24 cellular contexts compared by ENCODE assay signal in the genomic region with DNA sequence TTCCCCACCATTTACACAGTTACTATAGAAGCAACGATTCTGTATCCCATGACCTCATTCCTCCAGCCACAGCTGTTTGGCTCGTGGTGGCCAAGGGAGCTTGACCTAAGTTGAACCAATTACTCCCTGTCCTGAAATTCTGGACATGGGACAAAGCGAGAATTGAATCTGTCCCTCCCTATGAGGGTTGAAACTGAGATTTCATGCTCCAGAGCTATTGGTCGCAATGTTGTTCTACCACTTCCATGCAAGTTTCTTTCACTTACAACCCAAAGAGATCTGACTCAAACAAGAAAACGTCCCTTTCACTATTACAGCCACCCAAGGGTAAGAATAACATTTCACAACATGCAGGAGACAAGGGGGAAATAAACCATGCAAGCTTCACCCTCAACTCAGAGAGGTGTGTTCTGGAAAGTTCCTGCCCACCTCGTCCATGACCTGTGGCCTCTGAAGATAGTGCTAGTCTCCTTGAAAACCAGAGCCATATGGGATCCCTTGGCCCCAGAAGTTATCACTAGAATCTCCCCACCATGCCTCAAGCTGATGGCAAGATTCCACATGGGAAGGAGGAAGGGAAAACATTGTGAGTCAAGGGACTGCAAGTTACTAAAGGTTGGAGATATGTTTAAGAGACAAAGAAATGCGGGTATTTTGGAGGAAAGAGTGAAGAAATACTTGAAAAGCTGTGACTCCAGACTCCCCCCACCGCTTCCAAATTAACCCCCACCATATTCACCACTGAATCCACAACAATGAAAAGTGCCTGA.
A peak's percentile ranks its signal among the peaks of the same experiment; 100 is the strongest.
DNase-seq lines count a peak whose midpoint lies in the region; ATAC-seq and TF ChIP-seq lines count a peak whose summit lies in the region.
"Had no signal": no experiment of that assay in that cellular context is flagged by ENCODE, and none has a peak within 500 bp of the region (broad histone marks: within the 10 kb centered on the region; RNA-seq: fewer than 3 reads in every experiment).

No MANE protein-coding gene starts in this region.

- no peak overlapping the region for H3K9ac ChIP-seq in OCI-LY3 (ENCODE audit: low read length)

- ATAC-seq in GM21360 (IDR thresholded peaks at IDR 0.05; ENCODE audit: unreplicated experiment) (peak; percentile 59), right cardiac atrium (peak; percentile 77 to 81), GM19455 (IDR thresholded peaks at IDR 0.05; ENCODE audit: unreplicated experiment) (no peak)
- ATAC-seq: A549; activated naive CD4-positive, alpha-beta T cell treated with anti-CD3 and anti-CD28 coated beads, Interleukin-2, amount 50 U/mL, for 72 hours; natural killer cell treated with Interleukin-12 subunit alpha and Interleukin-12 subunit beta and Interleukin-15 and Interleukin-18, amount 100 ng/mL, for 72 hours had no signal

- H3K27ac ChIP-seq in OCI-LY3 (ENCODE audit: low read length) (no peak overlapping the region), right cardiac atrium (ENCODE audit: low read length) (no peak overlapping the region)
- H3K27ac ChIP-seq: A549, stomach, WERI-Rb-1 had no signal

- 0 out of 2 replicates have a peak, but pooled peaks cover 6% of the 10 kb centered on the region for H3K9me3 ChIP-seq in OCI-LY3 (ENCODE audit: insufficient read depth, low read length)
- H3K9me3 ChIP-seq in right cardiac atrium (ENCODE audit: control insufficient read depth, low read length), result no peaks in the 10 kb centered on the region
- H3K9me3 ChIP-seq: A549, stomach had no signal

- no peak overlapping the region for H2AFZ ChIP-seq in OCI-LY3 (ENCODE audit: low read depth, low read length)

- TF ChIP-seq CTCF in OCI-LY3 (IDR thresholded peaks at IDR 0.05; ENCODE audit: low read depth, low read length), result no peak

- H3K27me3 Mint-ChIP-seq in activated T-helper 1 cell treated with anti-CD3 and anti-CD28 coated beads, Interleukin-12 subunit alpha, Interleukin-12 subunit beta, Interleukin-2, Interleukin-4 antibody, amounts not matched to agents 30 ng/mL and 10 ng/mL and 1 ng/mL, durations not matched to agents 14 hours and 24 hours and 36 hours (ENCODE audit: insufficient read depth), result no peaks in the 10 kb centered on the region

- no peaks in the 10 kb centered on the region for H3K4me1 Mint-ChIP-seq in activated T-helper 1 cell treated with anti-CD3 and anti-CD28 coated beads, Interleukin-12 subunit alpha, Interleukin-12 subunit beta, Interleukin-2, Interleukin-4 antibody, amounts not matched to agents 30 ng/mL and 10 ng/mL and 1 ng/mL, durations not matched to agents 14 hours and 24 hours and 36 hours (ENCODE audit: low read depth)

- H3K36me3 ChIP-seq in OCI-LY3 (replicated peaks; ENCODE audit: low read depth, low read length), result no peaks in the 10 kb centered on the region
- H3K36me3 ChIP-seq: stomach, WERI-Rb-1 had no signal

- H3K4me3 ChIP-seq in OCI-LY3 (ENCODE audit: low read length), result 0 out of 2 replicates have a peak overlapping the region, but pooled peaks have one; percentile 6
- H3K4me3 ChIP-seq in right cardiac atrium (ENCODE audit: low read length), result no peak overlapping the region
- H3K4me3 ChIP-seq: A549, stomach had no signal

- intact Hi-C loops in right cardiac atrium (cut with DNase I), result no loop called here
- intact Hi-C loops in activated T-helper 1 cell treated with anti-CD3 and anti-CD28 coated beads, Interleukin-12 subunit alpha, Interleukin-12 subunit beta, Interleukin-2, Interleukin-4 antibody, amounts not matched to agents 30 ng/mL and 10 ng/mL and 1 ng/mL, durations not matched to agents 14 hours and 24 hours and 36 hours (cut with micrococcal nuclease), result no loop called here

- no peaks in the 10 kb centered on the region for H3K36me3 Mint-ChIP-seq in activated T-helper 1 cell treated with anti-CD3 and anti-CD28 coated beads, Interleukin-12 subunit alpha, Interleukin-12 subunit beta, Interleukin-2, Interleukin-4 antibody, amounts not matched to agents 30 ng/mL and 10 ng/mL and 1 ng/mL, durations not matched to agents 14 hours and 24 hours and 36 hours (ENCODE audit: low read depth)
- H3K36me3 Mint-ChIP-seq: activated naive CD4-positive, alpha-beta T cell treated with anti-CD3 and anti-CD28 coated beads, Interleukin-2, amount 50 U/mL, for 72 hours; natural killer cell treated with Interleukin-12 subunit alpha and Interleukin-12 subunit beta and Interleukin-15 and Interleukin-18, amount 100 ng/mL, for 72 hours had no signal

- DNase-seq in AG20443 (ENCODE audit: low spot score), result peak; percentile 33
- peak; percentile 61 to 70 (median 63) for DNase-seq in right cardiac atrium
- no peak for DNase-seq in activated T-helper 1 cell treated with anti-CD3 and anti-CD28 coated beads, Interleukin-12 subunit alpha, Interleukin-12 subunit beta, Interleukin-2, Interleukin-4 antibody, amounts not matched to agents 30 ng/mL and 10 ng/mL and 1 ng/mL, durations not matched to agents 14 hours and 24 hours and 36 hours (ENCODE audit: low spot score)
- no peak for DNase-seq in SKM-1 (lab: John Stamatoyannopoulos, UW; ENCODE audit: unreplicated experiment)
- DNase-seq in ecto neural progenitor cell (ENCODE audit: low spot score), result no peak
- DNase-seq: activated CD4-positive, alpha-beta T cell treated with anti-CD3 and anti-CD28 coated beads, Interleukin-2, amount 50 U/mL, for 48 hours; activated T-cell treated with anti-CD3 and anti-CD28 coated beads, Interleukin-2, amount 50 U/mL, for 1 hour; C1 segment of cervical spinal cord; foreskin fibroblast; kidney glomerular epithelial cell; NCI-H1105 treated with DMSO at 0.1 percent for 48 hours; NCI-H69; SIG-M5; small intestine; stimulated activated CD4-positive, alpha-beta T cell treated with anti-CD3 and anti-CD28 coated beads, Interleukin-2, amount 100 ng/mL, for 48 hours; stomach; WERI-Rb-1 had no signal

- no peak overlapping the region for H3K27ac Mint-ChIP-seq in activated T-helper 1 cell treated with anti-CD3 and anti-CD28 coated beads, Interleukin-12 subunit alpha, Interleukin-12 subunit beta, Interleukin-2, Interleukin-4 antibody, amounts not matched to agents 30 ng/mL and 10 ng/mL and 1 ng/mL, durations not matched to agents 14 hours and 24 hours and 36 hours
- H3K27ac Mint-ChIP-seq: natural killer cell treated with Interleukin-12 subunit alpha and Interleukin-12 subunit beta and Interleukin-15 and Interleukin-18, amount 100 ng/mL, for 72 hours; progenitor cell of endocrine pancreas had no signal

- H3K4me3 Mint-ChIP-seq in activated T-helper 1 cell treated with anti-CD3 and anti-CD28 coated beads, Interleukin-12 subunit alpha, Interleukin-12 subunit beta, Interleukin-2, Interleukin-4 antibody, amounts not matched to agents 30 ng/mL and 10 ng/mL and 1 ng/mL, durations not matched to agents 14 hours and 24 hours and 36 hours, result no peak overlapping the region
- H3K4me3 Mint-ChIP-seq: natural killer cell treated with Interleukin-12 subunit alpha and Interleukin-12 subunit beta and Interleukin-15 and Interleukin-18, amount 100 ng/mL, for 72 hours had no signal

- no peaks in the 10 kb centered on the region for H4K20me1 ChIP-seq in OCI-LY3 (ENCODE audit: insufficient read depth, low read length)

- H3K4me2 ChIP-seq in OCI-LY3 (ENCODE audit: low read length), result peak overlapping the region; percentile 30
- H3K4me2 ChIP-seq: A549 had no signal

- H3K4me1 ChIP-seq in OCI-LY3 (ENCODE audit: low read length) (peaks cover 20% of the 10 kb centered on the region), right cardiac atrium (ENCODE audit: control insufficient read depth, insufficient read depth, low read length) (no peaks in the 10 kb centered on the region)

- 42% methylated on average over 8 of the region's 8 CpGs for WGBS in right cardiac atrium

- H3K27me3 ChIP-seq in OCI-LY3 (ENCODE audit: low read depth, low read length) (peaks cover 49% of the 10 kb centered on the region), right cardiac atrium (ENCODE audit: control insufficient read depth, insufficient read depth) (no peaks in the 10 kb centered on the region)

- H3K9me3 Mint-ChIP-seq in activated T-helper 1 cell treated with anti-CD3 and anti-CD28 coated beads, Interleukin-12 subunit alpha, Interleukin-12 subunit beta, Interleukin-2, Interleukin-4 antibody, amounts not matched to agents 30 ng/mL and 10 ng/mL and 1 ng/mL, durations not matched to agents 14 hours and 24 hours and 36 hours, result no peaks in the 10 kb centered on the region
- H3K9me3 Mint-ChIP-seq: natural killer cell treated with Interleukin-12 subunit alpha and Interleukin-12 subunit beta and Interleukin-15 and Interleukin-18, amount 100 ng/mL, for 72 hours had no signal

- H3K79me2 ChIP-seq in OCI-LY3 (ENCODE audit: low read length), result no peaks in the 10 kb centered on the region

Comparison
In these comparisons a context has a peak if more than half of its experiments do, and no peak if none do; other contexts are left out.
1. DNase-seq: peak in AG20443 (single experiment) and right cardiac atrium (3 of 3); none in activated T-helper 1 cell treated with anti-CD3 and anti-CD28 coated beads, Interleukin-12 subunit alpha, Interleukin-12 subunit beta, Interleukin-2, Interleukin-4 antibody, amounts not matched to agents 30 ng/mL and 10 ng/mL and 1 ng/mL, durations not matched to agents 14 hours and 24 hours and 36 hours (single experiment), SKM-1 (single experiment) and ecto neural progenitor cell (single experiment).